In genomic region chr14:20388159-20388558, GRCh38 we compare ENCODE assay signal across 16 cellular contexts. TPM values are rescaled to one million over a fixed set of nuclear protein-coding genes. Genes with fewer than 3 reads are reported as not detected.
"Had no signal": no experiment of that assay in that cellular context is flagged by ENCODE, and none has a peak within 500 bp of the region (broad histone marks: within the 10 kb centered on the region; RNA-seq: fewer than 3 reads in every experiment).

No MANE protein-coding gene starts in this region.

- H3K27ac Mint-ChIP-seq: activated naive CD8-positive, alpha-beta T cell treated with anti-CD3 and anti-CD28 coated beads for 36 hours had no signal

- H3K4me3 Mint-ChIP-seq: activated naive CD8-positive, alpha-beta T cell treated with anti-CD3 and anti-CD28 coated beads for 36 hours; neural crest cell had no signal

- H3K27ac ChIP-seq: heart left ventricle, left ventricle myocardium inferior, ovary, sigmoid colon, upper lobe of right lung had no signal

- H3K4me1 Mint-ChIP-seq: neural crest cell had no signal

- H3K9me3 Mint-ChIP-seq: activated naive CD8-positive, alpha-beta T cell treated with anti-CD3 and anti-CD28 coated beads for 36 hours; neural crest cell had no signal

- H3K9me3 ChIP-seq: heart left ventricle, left ventricle myocardium inferior, ovary, sigmoid colon, upper lobe of right lung had no signal

- H3K4me3 ChIP-seq: heart left ventricle, left ventricle myocardium inferior, ovary, sigmoid colon, upper lobe of right lung had no signal

- H3K27me3 ChIP-seq: heart left ventricle, ovary, sigmoid colon, upper lobe of right lung had no signal

- H3K4me1 ChIP-seq: heart left ventricle, left ventricle myocardium inferior, sigmoid colon, upper lobe of right lung had no signal

- DNase-seq: activated CD4-positive, alpha-beta T cell treated with anti-CD3 and anti-CD28 coated beads, Interleukin-2, amount 50 U/mL, for 4 hours; activated gamma-delta T cell; activated naive CD8-positive, alpha-beta T cell treated with anti-CD3 and anti-CD28 coated beads for 36 hours; activated T-cell treated with anti-CD3 and anti-CD28 coated beads, Interleukin-2, amount 50 U/mL, for 1 hour; foreskin melanocyte; heart left ventricle; kidney; left ventricle myocardium inferior; ovary; stimulated activated CD4-positive, alpha-beta T cell treated with anti-CD3 and anti-CD28 coated beads, Interleukin-2, amount 100 ng/mL, for 24 hours; stimulated activated naive CD4-positive, alpha-beta T cell treated with Interleukin-2 at 50 U/mL for 16 hours; T-helper 1 cell; upper lobe of right lung had no signal

- H3K27me3 Mint-ChIP-seq: activated naive CD8-positive, alpha-beta T cell treated with anti-CD3 and anti-CD28 coated beads for 36 hours had no signal

RNA-seq across cellular contexts. Expression of gene KLHL33, which starts 47.8 kb away (rescaled TPM):
- total RNA-seq: bronchial epithelial cell had no signal
